ENCODE assay signal across 8 cellular contexts in genomic region chr1:59432531-59433439, GRCh38.
DNase-seq lines count a peak whose midpoint lies in the region; ATAC-seq, FAIRE-seq and TF ChIP-seq lines count a peak whose summit lies in the region.

No MANE protein-coding gene starts in this region.

- ATAC-seq in A549 (peak; percentile 39 to 67; a peak in 2 of 6 replicates), GM19351 (IDR thresholded peaks at IDR 0.05; ENCODE audit: unreplicated experiment) (peak; percentile 96), HG03095 (IDR thresholded peaks at IDR 0.05; ENCODE audit: unreplicated experiment) (peak; percentile 97)

- H3K27ac ChIP-seq in A549 (peak overlapping the region; percentile 32 to 67; a peak in 4 of 6 replicates), stomach (no peak overlapping the region)

- peaks cover 23% of the 10 kb centered on the region for H3K4me1 ChIP-seq in A549
- H3K4me1 ChIP-seq in stomach, result peaks cover 0 to 10% (median under 1%) of the 10 kb centered on the region in 4 donors

- POLR2A ChIA-PET in A549 (lab: Yijun Ruan, JAX), result no interaction called here

- TF ChIP-seq EP300 in A549 (IDR thresholded peaks at IDR 0.05) (no peak), stomach (IDR thresholded peaks at IDR 0.05) (no peak)

- DNase-seq in A549 (ENCODE audit: low read depth in 1 of 2, low spot score in 1 of 2) (peak in 1 of 2 experiments; percentile 7), cerebellar cortex (ENCODE audit: low spot score) (peak; percentile 61), NCI-H510A treated with DMSO at 0.1 percent for 48 hours (lab: John Stamatoyannopoulos, UW) (no peak), RKO (ENCODE audit: low spot score) (no peak), stomach (no peak), DMS114 treated with DMSO at 0.1 percent for 48 hours (lab: John Stamatoyannopoulos, UW; ENCODE audit: unreplicated experiment) (no peak)

- TF ChIP-seq POLR2A in A549 (IDR thresholded peaks at IDR 0.05; ENCODE audit: low read length) (no peak), stomach (IDR thresholded peaks at IDR 0.05) (no peak)

- FAIRE-seq in A549 (lab: Jason Lieb, UNC), result no peak

- TF ChIP-seq RAD21 in A549 (conservative IDR thresholded peaks at IDR 0.05 in 1 of 2, IDR thresholded peaks at IDR 0.05 in 1 of 2), result no peak

- TF ChIP-seq CTCF in A549 (IDR thresholded peaks at IDR 0.05), result no peak
- no peak for TF ChIP-seq CTCF in stomach (IDR thresholded peaks at IDR 0.05)

- no peaks in the 10 kb centered on the region for H3K27me3 ChIP-seq in stomach

- H3K4me3 ChIP-seq in A549 (no peak overlapping the region), stomach (no peak overlapping the region)

- H3K36me3 ChIP-seq in stomach, result no peaks in the 10 kb centered on the region

- H3K4me2 ChIP-seq in A549, result peak overlapping the region; percentile 40

- CTCF ChIA-PET in A549 (lab: Yijun Ruan, JAX), result interaction anchor here (0.7 kb wide), 1 partner anchor 317 kb away, joined by 3 read pairs; no protein-coding TSS in a partner anchor

- H3K9me3 ChIP-seq in A549 (no peaks in the 10 kb centered on the region), stomach (no peaks in the 10 kb centered on the region)

- intact Hi-C loops in stomach (cut with DNase I; ENCODE audit: low total_unique reads), result no loop called here

- 61% methylated on average over 6 of the region's 6 CpGs for WGBS in A549 (ENCODE audit: missing lambda C conversion rate)
- WGBS in stomach, 5 donors, result 64 to 77% (median 69%) methylated on average over 6 of the region's 6 CpGs

TF ChIP-seq in A549, 52 proteins besides CTCF, POLR2A, EP300 and RAD21:
- TF ChIP-seq KDM5A (IDR thresholded peaks at IDR 0.05) (no peak), TP53 (CRISPR knock-in tag; IDR thresholded peaks at IDR 0.05) (no peak), BCL3 (IDR thresholded peaks at IDR 0.05) (no peak), HOXA7 (CRISPR knock-in tag; IDR thresholded peaks at IDR 0.05) (no peak), HDAC2 (IDR thresholded peaks at IDR 0.05) (no peak), NR3C1 (IDR thresholded peaks at IDR 0.05) (no peak), MAZ (IDR thresholded peaks at IDR 0.05; ENCODE audit: borderline replicate concordance, low read depth, low read length) (no peak), FOSB (CRISPR knock-in tag; IDR thresholded peaks at IDR 0.05) (no peak), NPAS2 (CRISPR knock-in tag; IDR thresholded peaks at IDR 0.05; ENCODE audit: borderline replicate concordance) (no peak), ELK1 (IDR thresholded peaks at IDR 0.05; ENCODE audit: low read depth, low read length) (no peak), FOSL2 (IDR thresholded peaks at IDR 0.05) (no peak), FOSL2 (CRISPR knock-in tag; IDR thresholded peaks at IDR 0.05) (no peak), HOXB5 (CRISPR knock-in tag; IDR thresholded peaks at IDR 0.05) (no peak), HMGXB4 (CRISPR knock-in tag; IDR thresholded peaks at IDR 0.05; ENCODE audit: borderline replicate concordance) (no peak), CHD2 (IDR thresholded peaks at IDR 0.05; ENCODE audit: low read length, partially characterized antibody) (no peak), MYC (IDR thresholded peaks at IDR 0.05; ENCODE audit: borderline replicate concordance, low read length) (no peak), E2F6 (IDR thresholded peaks at IDR 0.05; ENCODE audit: borderline replicate concordance, low read depth) (no peak), GATA3 (IDR thresholded peaks at IDR 0.05; ENCODE audit: borderline replicate concordance) (no peak), NFE2L2 (conservative IDR thresholded peaks at IDR 0.05; ENCODE audit: low read length) (no peak)
TF ChIP-seq in A549: peak in this region for 0.

Comparison
In these comparisons a context has a peak if more than half of its experiments do, and no peak if none do; other contexts are left out.
1. H3K27ac ChIP-seq: peak in A549 (2 of 2); none in stomach (0 of 5).
2. Peak in every context shown above with its lines, with median percentiles within 50 percentile points of each other: ATAC-seq.